In the genomic region with DNA sequence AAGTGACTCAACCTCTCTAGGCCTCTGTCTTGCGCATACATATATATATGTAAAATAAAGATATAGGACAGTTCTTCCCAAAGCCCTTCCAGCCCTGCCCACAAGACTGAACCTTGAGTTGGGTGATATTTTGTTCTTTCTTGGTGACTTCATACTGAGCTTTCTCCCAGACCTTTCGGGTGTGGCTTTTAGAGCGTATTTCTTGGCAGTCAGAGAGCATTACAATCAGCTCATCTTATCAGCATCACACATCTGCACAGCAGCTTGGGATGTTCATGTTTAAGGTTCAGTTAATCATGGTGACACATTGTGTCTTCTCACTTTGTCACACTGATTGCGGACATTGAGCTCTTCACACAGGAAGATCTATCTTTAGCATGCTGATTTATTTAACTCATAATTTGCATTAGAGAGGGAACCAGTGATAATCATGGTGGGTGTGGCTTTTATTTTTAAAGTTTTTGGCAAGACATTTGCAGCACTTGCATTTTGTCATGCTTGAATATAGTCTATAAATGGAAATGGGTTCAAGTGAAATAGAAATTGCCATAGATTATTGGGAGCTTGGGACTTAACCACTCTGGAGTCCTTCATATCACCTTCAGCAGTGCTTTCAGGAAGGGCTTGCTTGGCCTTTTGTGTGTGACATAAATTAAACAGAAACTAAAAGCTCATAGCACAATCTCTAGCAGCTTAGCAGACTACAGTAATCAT, we compare ENCODE assay signal across 8 cellular contexts. TPM values are rescaled to one million over a fixed set of nuclear protein-coding genes. Genes with fewer than 3 reads are reported as not detected.
DNase-seq lines count a peak whose midpoint lies in the region; ATAC-seq and TF ChIP-seq lines count a peak whose summit lies in the region.

No MANE protein-coding gene starts in this region.

- H3K4me3 Mint-ChIP-seq in WTC11, result no peak overlapping the region

- no peaks in the 10 kb centered on the region for H3K36me3 Mint-ChIP-seq in WTC11

- no peaks in the 10 kb centered on the region for H3K27me3 ChIP-seq in Panc1 (ENCODE audit: control insufficient read depth, insufficient read depth, low read length)
- no peaks in the 10 kb centered on the region for H3K27me3 ChIP-seq in duodenal mucosa (ENCODE audit: control insufficient read depth in 1 of 2, insufficient read depth in 2 of 2, low read length in 2 of 2)
- no peaks in the 10 kb centered on the region for H3K27me3 ChIP-seq in spleen (replicated peaks in 1 of 7)

- POLR2A ChIA-PET in Panc1 (lab: Charles Lee), result interaction anchor here (0.6 kb wide), 1 partner anchor 52 kb away, joined by 4 read pairs; no protein-coding TSS in a partner anchor
- POLR2A ChIA-PET in WTC11 (lab: Charles Lee), result interaction anchor here (0.5 to 0.6 kb wide), 4 partner anchors 59 to 238 kb away, joined by 3 to 5 read pairs (median 4); no protein-coding TSS in a partner anchor

- in situ Hi-C loops in GM13977 (cut with MboI; ENCODE audit: low pct_unique_long_range_greater_than_20kb, low sequenced_read_pairs, unreplicated experiment) (no loop called here), Panc1 (cut with HindIII; ENCODE audit: low pct_unique_long_range_greater_than_20kb, low sequenced_read_pairs) (no loop called here)

- H3K27me3 Mint-ChIP-seq in WTC11 (ENCODE audit: low read depth), result no peaks in the 10 kb centered on the region

- DNase-seq in GM13977 (ENCODE audit: low spot score) (peak; percentile 62), HFF-Myc (ENCODE audit: extremely low read depth, low read depth) (peak; percentile 7), Panc1 (ENCODE audit: low read depth, low spot score) (no peak), spleen (no peak), NCI-H1105 treated with DMSO at 0.1 percent for 48 hours (lab: John Stamatoyannopoulos, UW) (no peak), SW480 (ENCODE audit: low spot score) (no peak), WTC11 (ENCODE audit: low spot score) (no peak)

- no peaks in the 10 kb centered on the region for H3K9me3 Mint-ChIP-seq in WTC11

- H3K4me1 ChIP-seq in Panc1 (ENCODE audit: control insufficient read depth, insufficient read depth, low read length), result peaks cover 16% of the 10 kb centered on the region
- H3K4me1 ChIP-seq in duodenal mucosa (ENCODE audit: control insufficient read depth in 1 of 2, insufficient read depth in 2 of 2, low read length in 2 of 2), result peaks cover 30 to 59% of the 10 kb centered on the region in 2 donors
- H3K4me1 ChIP-seq in spleen, result peaks cover 26 to 91% (median 54%) of the 10 kb centered on the region in 6 donors

- no peak overlapping the region for H3K27ac Mint-ChIP-seq in WTC11

- no peaks in the 10 kb centered on the region for H3K4me1 Mint-ChIP-seq in WTC11

- H3K27ac ChIP-seq in Panc1 (ENCODE audit: low read length) (no peak overlapping the region), duodenal mucosa (ENCODE audit: low read depth, low read length) (peak overlapping the region; percentile 46), spleen (peak overlapping the region; percentile 39 to 87 (median 78))

- TF ChIP-seq CTCF in GM13977 (IDR thresholded peaks at IDR 0.05; ENCODE audit: extremely low read depth, insufficient read depth, missing control alignments) (no peak), HFF-Myc (IDR thresholded peaks at IDR 0.05; ENCODE audit: low read depth, low read length, missing control alignments) (no peak), Panc1 (IDR thresholded peaks at IDR 0.05) (no peak), spleen (IDR thresholded peaks at IDR 0.05 in 8 of 11, conservative IDR thresholded peaks at IDR 0.05 in 3 of 11) (no peak), WTC11 (IDR thresholded peaks at IDR 0.05) (no peak)

- CTCF ChIA-PET in Panc1 (lab: Charles Lee) (no interaction called here), WTC11 (lab: Charles Lee) (interaction anchor here (0.7 to 0.9 kb wide), 2 partner anchors 391 to 435 kb away, joined by 3 to 4 read pairs; no protein-coding TSS in a partner anchor)

- intact Hi-C loops in Panc1 (cut with micrococcal nuclease; ENCODE audit: unreplicated experiment) (no loop called here), spleen (cut with DNase I; ENCODE audit: low total_unique reads) (no loop called here)

- peaks cover 4% of the 10 kb centered on the region; the same call in 1 of the 2 replicates for H3K36me3 ChIP-seq in Panc1 (ENCODE audit: control insufficient read depth, insufficient read depth, low read length)
- peaks cover 0 to 2% of the 10 kb centered on the region in 2 donors for H3K36me3 ChIP-seq in duodenal mucosa (ENCODE audit: control insufficient read depth in 1 of 2, insufficient read depth in 2 of 2, low read length in 2 of 2)
- peaks cover 0 to 26% (median 0%) of the 10 kb centered on the region in 6 donors for H3K36me3 ChIP-seq in spleen

- no TSS peak for BruUV-seq in Panc1 (replicated peaks; lab: Mats Ljungman, UMichigan)

- H3K9ac ChIP-seq in duodenal mucosa (ENCODE audit: low read depth in 1 of 2, low read length in 2 of 2), result no peak overlapping the region

- TF ChIP-seq POLR2A in spleen (IDR thresholded peaks at IDR 0.05), result no peak

- 26 to 37% (median 32%) methylated on average over 4 of the region's 4 CpGs for WGBS in spleen, 5 donors

- H3K4me3 ChIP-seq in HFF-Myc (replicated peaks; ENCODE audit: low read depth, low read length) (no peak overlapping the region), Panc1 (ENCODE audit: low read depth in 2 of 2, low read length in 2 of 2) (no peak overlapping the region), duodenal mucosa (ENCODE audit: low read depth in 1 of 2, low read length in 2 of 2) (peak overlapping the region; percentile 22 to 32), spleen (peak overlapping the region in 3 of 8 donors; percentile 1 to 35 (median 4))

- H3K9me3 ChIP-seq in Panc1 (ENCODE audit: control insufficient read depth, insufficient read depth, low read depth, low read length) (no peaks in the 10 kb centered on the region), duodenal mucosa (ENCODE audit: control insufficient read depth in 1 of 2, low read length in 2 of 2) (no peaks in the 10 kb centered on the region), spleen (no peaks in the 10 kb centered on the region)

- ATAC-seq in Panc1 (0 out of 2 replicates have a peak, but pooled peaks have one; percentile 19), WTC11 (no peak)

TF ChIP-seq in WTC11, 78 proteins besides CTCF, POLR2A, EP300 and RAD21 (continues in another document):
- TF ChIP-seq TEAD1 (CRISPR knock-in tag; IDR thresholded peaks at IDR 0.05) (no peak), ZNF138 (CRISPR knock-in tag; conservative IDR thresholded peaks at IDR 0.05) (no peak), RORB (CRISPR knock-in tag; IDR thresholded peaks at IDR 0.05) (no peak)
- TF ChIP-seq, protein P1, sequence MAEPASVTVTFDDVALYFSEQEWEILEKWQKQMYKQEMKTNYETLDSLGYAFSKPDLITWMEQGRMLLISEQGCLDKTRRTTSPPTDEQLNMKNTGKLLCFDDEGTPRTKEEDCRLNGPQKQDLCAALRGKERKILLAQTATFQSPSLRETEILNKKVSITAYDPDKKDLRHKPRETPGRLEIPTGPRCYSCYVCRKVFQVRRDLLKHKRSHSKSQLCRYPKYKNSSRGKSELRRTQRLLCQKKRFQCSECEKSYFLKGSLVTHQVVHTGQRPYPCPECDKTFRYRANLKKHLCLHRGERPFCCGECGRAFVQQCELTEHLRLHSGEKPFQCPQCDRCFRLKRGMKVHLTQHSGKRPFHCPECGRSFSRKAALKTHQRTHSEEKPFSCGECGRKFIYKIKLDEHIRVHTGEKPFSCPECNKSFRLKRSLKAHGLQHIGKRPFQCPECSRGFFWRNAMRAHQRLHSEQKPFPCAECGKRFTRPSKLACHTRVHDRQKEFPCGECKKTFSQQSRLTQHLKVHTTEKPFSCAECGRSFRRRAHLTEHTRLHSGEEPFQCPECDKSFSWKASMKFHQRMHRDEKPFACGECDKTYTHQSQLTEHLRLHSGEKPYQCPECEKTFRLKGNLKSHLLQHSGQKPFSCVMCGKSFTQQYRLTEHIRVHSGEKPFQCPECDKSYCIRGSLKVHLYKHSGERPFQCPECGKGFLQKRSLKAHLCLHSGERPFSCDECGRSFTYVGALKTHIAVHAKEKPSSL (CRISPR knock-in tag; conservative IDR thresholded peaks at IDR 0.05), result no peak
- TF ChIP-seq, protein P2, sequence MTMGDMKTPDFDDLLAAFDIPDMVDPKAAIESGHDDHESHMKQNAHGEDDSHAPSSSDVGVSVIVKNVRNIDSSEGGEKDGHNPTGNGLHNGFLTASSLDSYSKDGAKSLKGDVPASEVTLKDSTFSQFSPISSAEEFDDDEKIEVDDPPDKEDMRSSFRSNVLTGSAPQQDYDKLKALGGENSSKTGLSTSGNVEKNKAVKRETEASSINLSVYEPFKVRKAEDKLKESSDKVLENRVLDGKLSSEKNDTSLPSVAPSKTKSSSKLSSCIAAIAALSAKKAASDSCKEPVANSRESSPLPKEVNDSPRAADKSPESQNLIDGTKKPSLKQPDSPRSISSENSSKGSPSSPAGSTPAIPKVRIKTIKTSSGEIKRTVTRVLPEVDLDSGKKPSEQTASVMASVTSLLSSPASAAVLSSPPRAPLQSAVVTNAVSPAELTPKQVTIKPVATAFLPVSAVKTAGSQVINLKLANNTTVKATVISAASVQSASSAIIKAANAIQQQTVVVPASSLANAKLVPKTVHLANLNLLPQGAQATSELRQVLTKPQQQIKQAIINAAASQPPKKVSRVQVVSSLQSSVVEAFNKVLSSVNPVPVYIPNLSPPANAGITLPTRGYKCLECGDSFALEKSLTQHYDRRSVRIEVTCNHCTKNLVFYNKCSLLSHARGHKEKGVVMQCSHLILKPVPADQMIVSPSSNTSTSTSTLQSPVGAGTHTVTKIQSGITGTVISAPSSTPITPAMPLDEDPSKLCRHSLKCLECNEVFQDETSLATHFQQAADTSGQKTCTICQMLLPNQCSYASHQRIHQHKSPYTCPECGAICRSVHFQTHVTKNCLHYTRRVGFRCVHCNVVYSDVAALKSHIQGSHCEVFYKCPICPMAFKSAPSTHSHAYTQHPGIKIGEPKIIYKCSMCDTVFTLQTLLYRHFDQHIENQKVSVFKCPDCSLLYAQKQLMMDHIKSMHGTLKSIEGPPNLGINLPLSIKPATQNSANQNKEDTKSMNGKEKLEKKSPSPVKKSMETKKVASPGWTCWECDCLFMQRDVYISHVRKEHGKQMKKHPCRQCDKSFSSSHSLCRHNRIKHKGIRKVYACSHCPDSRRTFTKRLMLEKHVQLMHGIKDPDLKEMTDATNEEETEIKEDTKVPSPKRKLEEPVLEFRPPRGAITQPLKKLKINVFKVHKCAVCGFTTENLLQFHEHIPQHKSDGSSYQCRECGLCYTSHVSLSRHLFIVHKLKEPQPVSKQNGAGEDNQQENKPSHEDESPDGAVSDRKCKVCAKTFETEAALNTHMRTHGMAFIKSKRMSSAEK (CRISPR knock-in tag; IDR thresholded peaks at IDR 0.05; ENCODE audit: borderline replicate concordance), result no peak

RNA-seq across cellular contexts. Expression of a gene that starts 8.3 kb away (rescaled TPM):
- total RNA-seq in Panc1 (2021; ENCODE audit: unreplicated experiment) (67.8 TPM), spleen (10 to 100 TPM; 19.2 to 25.9 (median 23.9) TPM), WTC11 (2021) (18.2 to 21.5 TPM (median 18.4 TPM) in 3 replicates)
- 46.6 TPM for polyA plus RNA-seq in Panc1 (2012; ENCODE audit: insufficient read length)
- polyA plus RNA-seq in spleen, result 1 to 10 TPM; 3.8 to 7.3 (median 4.7) TPM

Comparison
In these comparisons a context has a peak if more than half of its experiments do, and no peak if none do; other contexts are left out.
1. DNase-seq: peak in GM13977 (single experiment) and HFF-Myc (single experiment); none in Panc1 (single experiment), spleen (single experiment), NCI-H1105 treated with DMSO at 0.1 percent for 48 hours (single experiment), SW480 (single experiment) and WTC11 (single experiment).
2. H3K4me3 ChIP-seq: peak in duodenal mucosa (2 of 2); none in HFF-Myc (single experiment) and Panc1 (0 of 2).